In the genomic region with DNA sequence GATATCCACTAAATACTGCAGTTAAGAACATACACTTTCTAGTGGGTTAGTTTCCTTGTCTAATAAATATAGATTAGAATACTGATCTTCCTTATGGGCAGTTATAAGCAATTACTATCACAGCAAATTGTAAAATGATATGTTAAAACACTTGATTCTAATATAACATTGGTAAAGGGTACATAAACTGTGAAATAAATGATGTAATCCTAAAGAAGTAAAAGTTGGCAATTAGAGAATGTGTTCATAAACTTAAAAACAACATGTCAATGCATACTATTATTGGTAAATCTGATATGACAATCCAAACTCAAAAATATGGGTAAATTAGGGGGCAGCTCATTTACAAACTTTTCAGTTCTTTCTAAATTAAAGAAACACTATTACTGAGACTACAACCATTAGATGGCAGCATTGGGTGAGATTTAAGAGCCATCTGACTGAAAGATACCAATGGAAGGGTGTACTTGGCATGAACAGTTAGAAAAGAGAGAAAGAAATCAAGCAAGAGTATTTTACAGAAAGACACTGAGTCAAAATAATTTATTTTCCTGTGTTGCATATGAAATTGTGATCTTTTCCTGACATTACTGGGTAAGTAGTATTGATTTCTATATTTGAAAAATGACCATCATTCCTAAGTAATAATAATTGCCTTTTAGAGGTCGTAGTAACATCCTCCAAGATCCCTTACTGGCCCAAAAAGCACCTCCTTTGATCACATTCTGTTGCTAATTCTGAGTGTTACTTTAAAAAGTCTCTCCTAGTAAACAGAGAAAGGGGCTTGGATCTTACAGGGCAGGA, we compare ENCODE assay signal across 1 cellular context.
TF ChIP-seq lines count a peak whose summit lies in the region.

No MANE protein-coding gene starts in this region.

TF ChIP-seq in HepG2, 621 proteins besides CTCF, POLR2A, EP300 and RAD21 (continued from another document):
- TF ChIP-seq, protein P1, sequence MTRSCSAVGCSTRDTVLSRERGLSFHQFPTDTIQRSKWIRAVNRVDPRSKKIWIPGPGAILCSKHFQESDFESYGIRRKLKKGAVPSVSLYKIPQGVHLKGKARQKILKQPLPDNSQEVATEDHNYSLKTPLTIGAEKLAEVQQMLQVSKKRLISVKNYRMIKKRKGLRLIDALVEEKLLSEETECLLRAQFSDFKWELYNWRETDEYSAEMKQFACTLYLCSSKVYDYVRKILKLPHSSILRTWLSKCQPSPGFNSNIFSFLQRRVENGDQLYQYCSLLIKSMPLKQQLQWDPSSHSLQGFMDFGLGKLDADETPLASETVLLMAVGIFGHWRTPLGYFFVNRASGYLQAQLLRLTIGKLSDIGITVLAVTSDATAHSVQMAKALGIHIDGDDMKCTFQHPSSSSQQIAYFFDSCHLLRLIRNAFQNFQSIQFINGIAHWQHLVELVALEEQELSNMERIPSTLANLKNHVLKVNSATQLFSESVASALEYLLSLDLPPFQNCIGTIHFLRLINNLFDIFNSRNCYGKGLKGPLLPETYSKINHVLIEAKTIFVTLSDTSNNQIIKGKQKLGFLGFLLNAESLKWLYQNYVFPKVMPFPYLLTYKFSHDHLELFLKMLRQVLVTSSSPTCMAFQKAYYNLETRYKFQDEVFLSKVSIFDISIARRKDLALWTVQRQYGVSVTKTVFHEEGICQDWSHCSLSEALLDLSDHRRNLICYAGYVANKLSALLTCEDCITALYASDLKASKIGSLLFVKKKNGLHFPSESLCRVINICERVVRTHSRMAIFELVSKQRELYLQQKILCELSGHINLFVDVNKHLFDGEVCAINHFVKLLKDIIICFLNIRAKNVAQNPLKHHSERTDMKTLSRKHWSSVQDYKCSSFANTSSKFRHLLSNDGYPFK (CRISPR knock-in tag; IDR thresholded peaks at IDR 0.05; ENCODE audit: borderline replicate concordance), result no peak
- TF ChIP-seq ZNF562 (CRISPR knock-in tag; IDR thresholded peaks at IDR 0.05; ENCODE audit: borderline replicate concordance), result no peak
- TF ChIP-seq GLI4 (CRISPR knock-in tag; IDR thresholded peaks at IDR 0.05; ENCODE audit: borderline replicate concordance), result no peak
- TF ChIP-seq, protein P2, sequence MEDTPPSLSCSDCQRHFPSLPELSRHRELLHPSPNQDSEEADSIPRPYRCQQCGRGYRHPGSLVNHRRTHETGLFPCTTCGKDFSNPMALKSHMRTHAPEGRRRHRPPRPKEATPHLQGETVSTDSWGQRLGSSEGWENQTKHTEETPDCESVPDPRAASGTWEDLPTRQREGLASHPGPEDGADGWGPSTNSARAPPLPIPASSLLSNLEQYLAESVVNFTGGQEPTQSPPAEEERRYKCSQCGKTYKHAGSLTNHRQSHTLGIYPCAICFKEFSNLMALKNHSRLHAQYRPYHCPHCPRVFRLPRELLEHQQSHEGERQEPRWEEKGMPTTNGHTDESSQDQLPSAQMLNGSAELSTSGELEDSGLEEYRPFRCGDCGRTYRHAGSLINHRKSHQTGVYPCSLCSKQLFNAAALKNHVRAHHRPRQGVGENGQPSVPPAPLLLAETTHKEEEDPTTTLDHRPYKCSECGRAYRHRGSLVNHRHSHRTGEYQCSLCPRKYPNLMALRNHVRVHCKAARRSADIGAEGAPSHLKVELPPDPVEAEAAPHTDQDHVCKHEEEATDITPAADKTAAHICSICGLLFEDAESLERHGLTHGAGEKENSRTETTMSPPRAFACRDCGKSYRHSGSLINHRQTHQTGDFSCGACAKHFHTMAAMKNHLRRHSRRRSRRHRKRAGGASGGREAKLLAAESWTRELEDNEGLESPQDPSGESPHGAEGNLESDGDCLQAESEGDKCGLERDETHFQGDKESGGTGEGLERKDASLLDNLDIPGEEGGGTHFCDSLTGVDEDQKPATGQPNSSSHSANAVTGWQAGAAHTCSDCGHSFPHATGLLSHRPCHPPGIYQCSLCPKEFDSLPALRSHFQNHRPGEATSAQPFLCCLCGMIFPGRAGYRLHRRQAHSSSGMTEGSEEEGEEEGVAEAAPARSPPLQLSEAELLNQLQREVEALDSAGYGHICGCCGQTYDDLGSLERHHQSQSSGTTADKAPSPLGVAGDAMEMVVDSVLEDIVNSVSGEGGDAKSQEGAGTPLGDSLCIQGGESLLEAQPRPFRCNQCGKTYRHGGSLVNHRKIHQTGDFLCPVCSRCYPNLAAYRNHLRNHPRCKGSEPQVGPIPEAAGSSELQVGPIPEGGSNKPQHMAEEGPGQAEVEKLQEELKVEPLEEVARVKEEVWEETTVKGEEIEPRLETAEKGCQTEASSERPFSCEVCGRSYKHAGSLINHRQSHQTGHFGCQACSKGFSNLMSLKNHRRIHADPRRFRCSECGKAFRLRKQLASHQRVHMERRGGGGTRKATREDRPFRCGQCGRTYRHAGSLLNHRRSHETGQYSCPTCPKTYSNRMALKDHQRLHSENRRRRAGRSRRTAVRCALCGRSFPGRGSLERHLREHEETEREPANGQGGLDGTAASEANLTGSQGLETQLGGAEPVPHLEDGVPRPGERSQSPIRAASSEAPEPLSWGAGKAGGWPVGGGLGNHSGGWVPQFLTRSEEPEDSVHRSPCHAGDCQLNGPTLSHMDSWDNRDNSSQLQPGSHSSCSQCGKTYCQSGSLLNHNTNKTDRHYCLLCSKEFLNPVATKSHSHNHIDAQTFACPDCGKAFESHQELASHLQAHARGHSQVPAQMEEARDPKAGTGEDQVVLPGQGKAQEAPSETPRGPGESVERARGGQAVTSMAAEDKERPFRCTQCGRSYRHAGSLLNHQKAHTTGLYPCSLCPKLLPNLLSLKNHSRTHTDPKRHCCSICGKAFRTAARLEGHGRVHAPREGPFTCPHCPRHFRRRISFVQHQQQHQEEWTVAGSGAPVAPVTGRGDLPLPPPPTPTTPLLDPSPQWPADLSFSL (CRISPR knock-in tag; IDR thresholded peaks at IDR 0.05), result no peak
- TF ChIP-seq MEF2D (CRISPR knock-in tag; IDR thresholded peaks at IDR 0.05), result no peak
- no peak for TF ChIP-seq TRIM24 (CRISPR knock-in tag; IDR thresholded peaks at IDR 0.05)
- TF ChIP-seq, protein P3, sequence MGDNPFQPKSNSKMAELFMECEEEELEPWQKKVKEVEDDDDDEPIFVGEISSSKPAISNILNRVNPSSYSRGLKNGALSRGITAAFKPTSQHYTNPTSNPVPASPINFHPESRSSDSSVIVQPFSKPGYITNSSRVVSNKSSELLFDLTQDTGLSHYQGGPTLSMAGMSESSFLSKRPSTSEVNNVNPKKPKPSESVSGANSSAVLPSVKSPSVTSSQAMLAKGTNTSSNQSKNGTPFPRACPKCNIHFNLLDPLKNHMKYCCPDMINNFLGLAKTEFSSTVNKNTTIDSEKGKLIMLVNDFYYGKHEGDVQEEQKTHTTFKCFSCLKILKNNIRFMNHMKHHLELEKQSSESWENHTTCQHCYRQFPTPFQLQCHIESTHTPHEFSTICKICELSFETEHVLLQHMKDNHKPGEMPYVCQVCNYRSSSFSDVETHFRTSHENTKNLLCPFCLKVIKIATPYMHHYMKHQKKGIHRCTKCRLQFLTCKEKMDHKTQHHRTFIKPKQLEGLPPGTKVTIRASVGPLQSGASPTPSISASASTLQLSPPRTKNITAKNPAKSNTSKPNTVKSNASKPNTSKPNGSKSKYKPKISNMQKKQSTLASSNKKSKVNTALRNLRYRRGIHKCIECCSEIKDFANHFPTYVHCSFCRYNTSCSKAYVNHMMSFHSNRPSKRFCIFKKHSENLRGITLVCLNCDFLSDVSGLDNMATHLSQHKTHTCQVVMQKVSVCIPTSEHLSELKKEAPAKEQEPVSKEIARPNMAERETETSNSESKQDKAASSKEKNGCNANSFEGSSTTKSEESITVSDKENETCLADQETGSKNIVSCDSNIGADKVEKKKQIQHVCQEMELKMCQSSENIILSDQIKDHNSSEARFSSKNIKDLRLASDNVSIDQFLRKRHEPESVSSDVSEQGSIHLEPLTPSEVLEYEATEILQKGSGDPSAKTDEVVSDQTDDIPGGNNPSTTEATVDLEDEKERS (CRISPR knock-in tag; IDR thresholded peaks at IDR 0.05), result no peak
- peak; percentile 34; the same call in 1 of the 2 replicates for TF ChIP-seq SAP130 (CRISPR knock-in tag; IDR thresholded peaks at IDR 0.05; ENCODE audit: low read depth)
- no peak for TF ChIP-seq ZNF317 (CRISPR knock-in tag; IDR thresholded peaks at IDR 0.05)
- TF ChIP-seq ZNF644 (CRISPR knock-in tag; IDR thresholded peaks at IDR 0.05; ENCODE audit: low read depth), result no peak
- no peak for TF ChIP-seq TEAD3 (CRISPR knock-in tag; optimal IDR thresholded peaks at IDR 0.05; ENCODE audit: borderline replicate concordance)
- no peak for TF ChIP-seq MED8 (CRISPR knock-in tag; IDR thresholded peaks at IDR 0.05; ENCODE audit: insufficient replicate concordance)
